In the genomic region with DNA sequence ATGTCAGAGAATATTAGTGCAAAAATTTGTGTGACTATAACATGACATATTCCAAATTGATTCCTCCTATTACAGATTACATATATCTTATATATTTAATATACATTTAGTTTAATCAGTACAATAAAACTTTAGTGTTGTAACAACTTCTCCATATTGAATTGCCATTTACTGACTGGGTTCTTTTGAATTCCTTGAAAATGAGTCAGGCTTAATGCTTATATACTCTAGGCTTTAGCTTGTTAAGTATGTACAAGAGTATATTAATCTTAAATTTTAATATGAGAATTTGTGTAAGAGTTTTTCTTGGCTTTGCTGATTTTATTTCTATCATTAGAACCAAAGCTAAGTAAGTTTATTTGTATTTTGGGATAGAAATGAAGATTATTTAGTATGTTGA, we compare ENCODE assay signal across 20 cellular contexts.
"Had no signal": no experiment of that assay in that cellular context is flagged by ENCODE, and none has a peak within 500 bp of the region (broad histone marks: within the 10 kb centered on the region; RNA-seq: fewer than 3 reads in every experiment).

No MANE protein-coding gene starts in this region.

- H3K27ac ChIP-seq: ascending aorta, gastrocnemius medialis, ovary, psoas muscle, thoracic aorta had no signal

- H3K36me3 ChIP-seq: gastrocnemius medialis, ovary, thoracic aorta had no signal

- H3K27me3 ChIP-seq: ascending aorta, gastrocnemius medialis, ovary had no signal

- DNase-seq: activated CD4-positive, alpha-beta T cell treated with anti-CD3 and anti-CD28 coated beads for 1 hour; activated CD4-positive, alpha-beta T cell treated with anti-CD3 and anti-CD28 coated beads, Interleukin-2, amount 50 U/mL, for 1 hour; activated gamma-delta T cell treated with Interleukin-2 at 50 U/mL for 16 hours; activated T-cell treated with anti-CD3 and anti-CD28 coated beads, Interleukin-2, amount 50 U/mL, for 1 hour; cerebellar nuclear complex; effector CD4-positive, alpha-beta T cell; gastrocnemius medialis; hippocampal formation; left cardiac atrium; midbrain; ovary; psoas muscle; right cardiac atrium; stimulated activated CD4-positive, alpha-beta T cell treated with anti-CD3 and anti-CD28 coated beads, Interleukin-4, amount 100 ng/mL, for 24 hours; stimulated activated naive CD4-positive, alpha-beta T cell treated with Interleukin-2 at 50 U/mL for 16 hours; T-helper 1 cell; T-helper 9 cell had no signal

- H3K4me3 ChIP-seq: ascending aorta, gastrocnemius medialis, ovary, psoas muscle, thoracic aorta had no signal

- H3K4me1 ChIP-seq: ascending aorta, gastrocnemius medialis, psoas muscle had no signal

- ATAC-seq: gastrocnemius medialis; left cardiac atrium; natural killer cell treated with Interleukin-12 subunit alpha and Interleukin-12 subunit beta and Interleukin-15 and Interleukin-18, amount 100 ng/mL, for 72 hours; psoas muscle; right cardiac atrium had no signal

- H3K9me3 ChIP-seq: gastrocnemius medialis, ovary had no signal
